15 cellular contexts compared by ENCODE assay signal in the genomic region with DNA sequence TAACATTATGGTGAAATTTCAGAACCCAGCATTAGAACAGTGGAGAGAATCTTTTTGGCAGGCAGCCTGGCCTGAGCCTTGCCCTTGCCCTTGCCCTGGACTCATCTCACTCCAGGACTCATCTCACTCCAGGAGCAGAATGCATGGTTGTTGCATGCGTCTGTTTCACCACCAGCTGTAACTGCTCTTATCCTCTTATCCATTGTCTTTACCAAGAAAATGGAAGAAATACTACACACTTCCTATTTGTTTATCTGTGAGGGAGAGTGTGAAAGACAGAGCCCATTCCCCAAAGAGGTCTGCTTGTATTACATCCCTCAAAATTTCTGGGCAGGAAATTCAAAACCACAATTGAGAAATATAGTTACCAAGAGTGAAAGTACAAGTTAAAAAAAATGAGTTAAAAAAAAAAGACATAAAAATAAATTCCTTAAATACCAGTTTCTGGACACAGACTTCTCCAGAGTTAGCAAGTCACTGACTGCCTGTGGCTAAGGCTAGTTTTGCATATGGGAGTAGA.
A peak's percentile ranks its signal among the peaks of the same experiment; 100 is the strongest.
DNase-seq lines count a peak whose midpoint lies in the region; ATAC-seq and TF ChIP-seq lines count a peak whose summit lies in the region.
"Had no signal": no experiment of that assay in that cellular context is flagged by ENCODE, and none has a peak within 500 bp of the region (broad histone marks: within the 10 kb centered on the region; RNA-seq: fewer than 3 reads in every experiment).

No MANE protein-coding gene starts in this region.

- no peak overlapping the region for H3K18ac ChIP-seq in neuronal stem cell (ENCODE audit: low read length)

- no peak overlapping the region; a peak in 1 of 20 replicates for H3K4me3 ChIP-seq in BLaER1 treated with 17β-estradiol and CSF1 and Interleukin-3, amounts not matched to agents 10 nM and 100 nM
- H3K4me3 ChIP-seq in NB4 (ENCODE audit: low read depth, low read length): no peak overlapping the region
- H3K4me3 ChIP-seq in fibroblast of lung (replicated peaks in 1 of 4; ENCODE audit: control extremely low read depth in 1 of 4, insufficient read depth in 1 of 4, low read depth in 3 of 4, low read length in 4 of 4): no peak overlapping the region
- H3K4me3 ChIP-seq in neuronal stem cell (ENCODE audit: low read length in 2 of 2): no peak overlapping the region
- H3K4me3 ChIP-seq: gastrocnemius medialis, prostate gland, SJCRH30 had no signal

- TF ChIP-seq CTCF in NB4 (IDR thresholded peaks at IDR 0.05; ENCODE audit: low read depth, low read length) (no peak), fibroblast of lung (conservative IDR thresholded peaks at IDR 0.05 in 1 of 2, IDR thresholded peaks at IDR 0.05 in 1 of 2; ENCODE audit: low read depth in 1 of 2, low read length in 2 of 2) (no peak)

- H3K36me3 Mint-ChIP-seq in T-cell: no peaks in the 10 kb centered on the region

- H3K9me3 Mint-ChIP-seq in T-cell: peaks cover 11 to 18% (median 11%) of the 10 kb centered on the region in 3 donors

- peaks cover 19 to 25% (median 23%) of the 10 kb centered on the region in 10 experiments for H3K4me1 ChIP-seq in BLaER1 treated with 17β-estradiol and CSF1 and Interleukin-3, amounts not matched to agents 10 nM and 100 nM
- H3K4me1 ChIP-seq in fibroblast of lung (ENCODE audit: control insufficient read depth, extremely low read depth, insufficient read depth, low read length): no peaks in the 10 kb centered on the region
- peaks cover 3% of the 10 kb centered on the region in 2 donors for H3K4me1 ChIP-seq in neuronal stem cell (ENCODE audit: control insufficient read depth in 2 of 2, insufficient read depth in 1 of 2, low read depth in 1 of 2, low read length in 2 of 2)
- H3K4me1 ChIP-seq: BE2C, gastrocnemius medialis, prostate gland, SJCRH30 had no signal

- H3K27ac Mint-ChIP-seq in T-cell: no peak overlapping the region

- POLR2A ChIA-PET in T-cell (lab: Charles Lee): no interaction called here

- peak overlapping the region in 9 of 11 experiments; percentile 32 to 78 (median 66); a peak in 17 of 22 replicates for H3K27ac ChIP-seq in BLaER1 treated with 17β-estradiol and CSF1 and Interleukin-3, amounts not matched to agents 10 nM and 100 nM
- H3K27ac ChIP-seq in fibroblast of lung (ENCODE audit: insufficient read depth, low read length): no peak overlapping the region
- no peak overlapping the region for H3K27ac ChIP-seq in neuronal stem cell (replicated peaks; ENCODE audit: low read length)
- H3K27ac ChIP-seq: gastrocnemius medialis, prostate gland, SJCRH30 had no signal

- no peak overlapping the region for H4K8ac ChIP-seq in neuronal stem cell (ENCODE audit: low read depth, low read length)

- H3K4ac ChIP-seq in neuronal stem cell (ENCODE audit: low read length): no peak overlapping the region

- H3K9me3 ChIP-seq in BLaER1 treated with 17β-estradiol and CSF1 and Interleukin-3, amounts not matched to agents 10 nM and 100 nM (replicated peaks in 1 of 11): peaks cover 9 to 18% (median 14%) of the 10 kb centered on the region in 11 experiments; a peak in 21 of 22 replicates
- no peaks in the 10 kb centered on the region for H3K9me3 ChIP-seq in fibroblast of lung (ENCODE audit: control insufficient read depth, insufficient read depth, low read depth, low read length)
- H3K9me3 ChIP-seq in neuronal stem cell (replicated peaks in 1 of 2; ENCODE audit: control insufficient read depth in 2 of 2, insufficient read depth in 1 of 2, low read depth in 1 of 2, low read length in 2 of 2): peaks cover 3 to 7% of the 10 kb centered on the region in 2 donors
- H3K9me3 ChIP-seq: BE2C, prostate gland, SJCRH30 had no signal

- H3K23ac ChIP-seq in neuronal stem cell (ENCODE audit: low read depth, low read length, poor library complexity): no peak overlapping the region

- no peaks in the 10 kb centered on the region for H3K36me3 ChIP-seq in BLaER1 treated with 17β-estradiol and CSF1 and Interleukin-3, amounts not matched to agents 10 nM and 100 nM
- H3K36me3 ChIP-seq in fibroblast of lung (ENCODE audit: control insufficient read depth, insufficient read depth, low read length): no peaks in the 10 kb centered on the region
- no peaks in the 10 kb centered on the region for H3K36me3 ChIP-seq in neuronal stem cell (replicated peaks in 1 of 2; ENCODE audit: control insufficient read depth in 2 of 2, insufficient read depth in 2 of 2, low read length in 2 of 2)
- H3K36me3 ChIP-seq: BE2C, gastrocnemius medialis, prostate gland, SJCRH30 had no signal

- no peak overlapping the region for H3K14ac ChIP-seq in neuronal stem cell (ENCODE audit: low read length)

- H3K9ac ChIP-seq in BLaER1 treated with 17β-estradiol and CSF1 and Interleukin-3, amounts not matched to agents 10 nM and 100 nM: peak overlapping the region in 4 of 11 experiments; percentile 6 to 47 (median 29); a peak in 5 of 22 replicates
- H3K9ac ChIP-seq in fibroblast of lung (ENCODE audit: insufficient read depth, low read length) (no peak overlapping the region), neuronal stem cell (ENCODE audit: low read depth, low read length, poor library complexity) (no peak overlapping the region)

- H3K4me2 ChIP-seq in BLaER1 treated with 17β-estradiol and CSF1 and Interleukin-3, amounts not matched to agents 10 nM and 100 nM: peak overlapping the region; percentile 57 to 84 (median 75)
- H3K4me2 ChIP-seq in fibroblast of lung (ENCODE audit: extremely low read depth, insufficient read depth, low read length) (no peak overlapping the region), neuronal stem cell (ENCODE audit: insufficient read depth, low read length, poor library complexity, severe bottlenecking) (no peak overlapping the region)

- no peak overlapping the region for H3K4me3 Mint-ChIP-seq in T-cell

- no peak for TF ChIP-seq POLR2A in NB4 (IDR thresholded peaks at IDR 0.05; ENCODE audit: extremely low read depth, insufficient read length)

- WGBS in neuronal stem cell (ENCODE audit: extremely low coverage in 2 of 2, insufficient read length in 2 of 2, insufficient replicate concordance in 1 of 2), 2 donors: no CpG with 5 or more reads among the region's 1 CpG

- CTCF ChIA-PET in T-cell (lab: Charles Lee): no interaction called here

- no peaks in the 10 kb centered on the region for H3K4me1 Mint-ChIP-seq in T-cell

- no peak overlapping the region for H4K91ac ChIP-seq in neuronal stem cell (ENCODE audit: low read depth, low read length, poor library complexity)

- no peak overlapping the region for H2BK12ac ChIP-seq in neuronal stem cell (ENCODE audit: low read length)

- H4K20me1 ChIP-seq in BLaER1 treated with 17β-estradiol and CSF1 and Interleukin-3, amounts not matched to agents 10 nM and 100 nM: no peaks in the 10 kb centered on the region
- H4K20me1 ChIP-seq in fibroblast of lung (ENCODE audit: control insufficient read depth, extremely low read depth, insufficient read depth, low read length): no peaks in the 10 kb centered on the region

- H2BK120ac ChIP-seq in neuronal stem cell (ENCODE audit: low read depth, low read length): no peak overlapping the region

- no peak for ATAC-seq in T-cell (replicated peaks in 1 of 4)
- ATAC-seq: left lobe of liver had no signal

- H2BK15ac ChIP-seq in neuronal stem cell (ENCODE audit: low read length): no peak overlapping the region

- H2BK5ac ChIP-seq in neuronal stem cell (ENCODE audit: low read length): no peak overlapping the region

- no peaks in the 10 kb centered on the region for H3K27me3 Mint-ChIP-seq in T-cell

- H2AFZ ChIP-seq in fibroblast of lung (ENCODE audit: low read length): no peak overlapping the region
- H2AFZ ChIP-seq in neuronal stem cell (ENCODE audit: low read length): peak overlapping the region; percentile 46

- H3K27me3 ChIP-seq in BLaER1 treated with 17β-estradiol and CSF1 and Interleukin-3, amounts not matched to agents 10 nM and 100 nM: no peaks in the 10 kb centered on the region
- H3K27me3 ChIP-seq in fibroblast of lung (ENCODE audit: control insufficient read depth, insufficient read depth, low read length) (no peaks in the 10 kb centered on the region), neuronal stem cell (ENCODE audit: control insufficient read depth in 3 of 3, insufficient read depth in 3 of 3, low read depth in 1 of 3, low read length in 3 of 3) (no peaks in the 10 kb centered on the region)
- H3K27me3 ChIP-seq: BE2C, gastrocnemius medialis, SJCRH30 had no signal

- H2AK5ac ChIP-seq in neuronal stem cell (ENCODE audit: low read depth, low read length): no peak overlapping the region

- no peaks in the 10 kb centered on the region for H3K79me2 ChIP-seq in fibroblast of lung (ENCODE audit: control insufficient read depth, insufficient read depth, low read length)

- no peaks in the 10 kb centered on the region for H3K79me1 ChIP-seq in neuronal stem cell (ENCODE audit: low read depth, low read length)

- peak; percentile 11 for DNase-seq in NB4 (ENCODE audit: low read depth)
- DNase-seq in fibroblast of lung (ENCODE audit: low read depth in 2 of 2): peak; percentile 67 to 71
- DNase-seq in neuronal stem cell (ENCODE audit: low spot score): no peak
- no peak for DNase-seq in NCI-H2227 (lab: John Stamatoyannopoulos, UW; ENCODE audit: unreplicated experiment)
- DNase-seq in NCI-H524 (lab: John Stamatoyannopoulos, UW): no peak
- no peak for DNase-seq in NCI-H345 treated with DMSO at 0.1 percent for 48 hours (lab: John Stamatoyannopoulos, UW; ENCODE audit: unreplicated experiment)
- no peak for DNase-seq in T-cell
- DNase-seq: BE2C; central memory CD4-positive, alpha-beta T cell; IMR-90; SJCRH30 had no signal

Comparison
In these comparisons a context has a peak if more than half of its experiments do, and no peak if none do; other contexts are left out.
1. H3K27ac ChIP-seq: peak in BLaER1 treated with 17β-estradiol and CSF1 and Interleukin-3, amounts not matched to agents 10 nM and 100 nM (9 of 11); none in fibroblast of lung (single experiment) and neuronal stem cell (single experiment).
2. H3K4me2 ChIP-seq: peak in BLaER1 treated with 17β-estradiol and CSF1 and Interleukin-3, amounts not matched to agents 10 nM and 100 nM (11 of 11); none in fibroblast of lung (single experiment) and neuronal stem cell (single experiment).
3. DNase-seq: peak in NB4 (single experiment) and fibroblast of lung (2 of 2); none in neuronal stem cell (single experiment), NCI-H2227 (single experiment), NCI-H524 (0 of 2), NCI-H345 treated with DMSO at 0.1 percent for 48 hours (single experiment) and T-cell (0 of 34).